Comparison of ENCODE assay signal across 8 cellular contexts in genomic region chr5:112957970-112958773, GRCh38. TPM values are rescaled to one million over a fixed set of nuclear protein-coding genes. Genes with fewer than 3 reads are reported as not detected.
DNase-seq lines count a peak whose midpoint lies in the region; ATAC-seq and TF ChIP-seq lines count a peak whose summit lies in the region.

No MANE protein-coding gene starts in this region.

- H3K79me2 ChIP-seq in MM.1S (ENCODE audit: low read length) (no peaks in the 10 kb centered on the region), Karpas-422 (ENCODE audit: low read length) (no peaks in the 10 kb centered on the region)

- no peaks in the 10 kb centered on the region for H3K9me3 Mint-ChIP-seq in T-cell

- H3K9me3 ChIP-seq in stomach (no peaks in the 10 kb centered on the region), MM.1S (replicated peaks; ENCODE audit: insufficient read depth, low read length) (no peaks in the 10 kb centered on the region), Karpas-422 (ENCODE audit: low read length) (no peaks in the 10 kb centered on the region)

- H3K36me3 Mint-ChIP-seq in T-cell: no peaks in the 10 kb centered on the region

- H3K4me3 ChIP-seq in stomach (no peak overlapping the region), MM.1S (ENCODE audit: low read length) (no peak overlapping the region), Karpas-422 (ENCODE audit: low read length) (no peak overlapping the region)

- H3F3A ChIP-seq in MM.1S (ENCODE audit: insufficient read depth, low read length): no peaks in the 10 kb centered on the region

- no peak overlapping the region for H2AFZ ChIP-seq in MM.1S (ENCODE audit: low read length)
- H2AFZ ChIP-seq in Karpas-422 (ENCODE audit: low read length): no peak overlapping the region

- H3K9ac ChIP-seq in MM.1S (ENCODE audit: low read length) (no peak overlapping the region), Karpas-422 (ENCODE audit: low read length) (no peak overlapping the region)

- TF ChIP-seq CTCF in GM20000 (IDR thresholded peaks at IDR 0.05; ENCODE audit: extremely low read depth, missing control alignments): no peak
- TF ChIP-seq CTCF in stomach (IDR thresholded peaks at IDR 0.05): no peak
- TF ChIP-seq CTCF in MM.1S (IDR thresholded peaks at IDR 0.05; ENCODE audit: low read length): no peak

- TF ChIP-seq POLR2A in stomach (IDR thresholded peaks at IDR 0.05): no peak

- peak; percentile 82 for ATAC-seq in HG03457 (IDR thresholded peaks at IDR 0.05; ENCODE audit: unreplicated experiment)
- ATAC-seq in T-cell (replicated peaks in 1 of 4): peak in 3 of 4 experiments; percentile 38 to 52 (median 52)
- ATAC-seq in Right ventricle myocardium superior (ENCODE audit: poor library complexity): peak; percentile 92

- no peak for TF ChIP-seq EP300 in stomach (IDR thresholded peaks at IDR 0.05)

- H3K27me3 ChIP-seq in stomach: no peaks in the 10 kb centered on the region
- no peaks in the 10 kb centered on the region for H3K27me3 ChIP-seq in MM.1S (replicated peaks; ENCODE audit: insufficient read depth, low read length)
- H3K27me3 ChIP-seq in Karpas-422 (ENCODE audit: low read length): no peaks in the 10 kb centered on the region

- H3K4me2 ChIP-seq in MM.1S (ENCODE audit: low read depth, low read length) (no peak overlapping the region), Karpas-422 (ENCODE audit: low read depth, low read length, poor library complexity, severe bottlenecking) (no peak overlapping the region)

- H3K4me1 Mint-ChIP-seq in T-cell: peaks cover 4 to 18% (median 16%) of the 10 kb centered on the region in 3 donors

- H3K4me3 Mint-ChIP-seq in T-cell: no peak overlapping the region

- no peaks in the 10 kb centered on the region for H3K36me3 ChIP-seq in stomach
- no peaks in the 10 kb centered on the region for H3K36me3 ChIP-seq in MM.1S (replicated peaks; ENCODE audit: insufficient read depth, low read length)
- no peaks in the 10 kb centered on the region for H3K36me3 ChIP-seq in Karpas-422 (ENCODE audit: insufficient read depth, low read length)

- DNase-seq in ELR (ENCODE audit: low read depth): peak; percentile 96
- peak; percentile 55 for DNase-seq in GM20000 (ENCODE audit: low spot score)
- DNase-seq in T-cell: no peak
- DNase-seq in Right ventricle myocardium superior: peak; percentile 83
- peak; percentile 81 for DNase-seq in stomach
- DNase-seq in MM.1S: no peak
- no peak for DNase-seq in Karpas-422

- H3K27ac ChIP-seq in stomach (peak overlapping the region in 3 of 5 donors; percentile 3 to 70 (median 44)), MM.1S (ENCODE audit: low read length) (no peak overlapping the region), Karpas-422 (ENCODE audit: low read length) (no peak overlapping the region)

- CTCF ChIA-PET in T-cell (lab: Charles Lee): no interaction called here

- H3K27me3 Mint-ChIP-seq in T-cell: no peaks in the 10 kb centered on the region

- POLR2A ChIA-PET in T-cell (lab: Charles Lee): no interaction called here

- H3K27ac Mint-ChIP-seq in T-cell: peak overlapping the region in 1 of 2 donors; percentile 28

- intact Hi-C loops in Right ventricle myocardium superior (cut with DNase I) (no loop called here), stomach (cut with DNase I; ENCODE audit: low total_unique reads) (no loop called here)

- WGBS in stomach, 5 donors: 16 to 31% (median 23%) methylated on average over 4 of the region's 4 CpGs

- peaks cover 24 to 47% (median 32%) of the 10 kb centered on the region in 4 donors for H3K4me1 ChIP-seq in stomach
- 0 out of 2 replicates have a peak, but pooled peaks cover 2% of the 10 kb centered on the region for H3K4me1 ChIP-seq in MM.1S (ENCODE audit: low read length)
- peaks cover 14% of the 10 kb centered on the region for H3K4me1 ChIP-seq in Karpas-422 (ENCODE audit: low read length)

- H3K9me2 ChIP-seq in MM.1S (replicated peaks; ENCODE audit: insufficient read depth, low read length): no peaks in the 10 kb centered on the region
- no peaks in the 10 kb centered on the region for H3K9me2 ChIP-seq in Karpas-422 (replicated peaks; ENCODE audit: insufficient read depth, low read length)

- H4K20me1 ChIP-seq in MM.1S (ENCODE audit: insufficient read depth, low read length) (no peaks in the 10 kb centered on the region), Karpas-422 (ENCODE audit: insufficient read depth, low read depth, low read length) (no peaks in the 10 kb centered on the region)

RNA-seq across cellular contexts. Expression of gene DCP2, which starts 18.4 kb away (rescaled TPM):
- total RNA-seq in T-cell (10 to 100 TPM; 68.6 to 88.5 (median 71.9) TPM), Right ventricle myocardium superior (19.2 TPM), stomach (10 to 100 TPM in 3 of 5 donors, 1 to 10 TPM in 2; 5.5 to 61.3 (median 26.8) TPM)
- 1 to 10 TPM; 5.3 to 7.9 (median 6.2) TPM for polyA plus RNA-seq in stomach
- 74.2 and 128 TPM in 2 replicates for total RNA-seq in Karpas-422 (2014; rRNA removed; shearing (Covaris generic); ENCODE audit: low replicate concordance)

RNA-seq across cellular contexts. Expression of gene REEP5, which starts 36.1 kb away (rescaled TPM):
- total RNA-seq in T-cell (10 to 100 TPM; 23.0 to 71.1 (median 53.2) TPM), Right ventricle myocardium superior (112 TPM), stomach (100 to 1,000 TPM in 1 of 5 donors, 10 to 100 TPM in 4; 18.8 to 102 (median 65.9) TPM)
- 10 to 100 TPM; 24.7 to 45.0 (median 35.7) TPM for polyA plus RNA-seq in stomach
- 127 and 197 TPM in 2 replicates for total RNA-seq in Karpas-422 (2014; rRNA removed; shearing (Covaris generic); ENCODE audit: low replicate concordance)

Comparison
In these comparisons a context has a peak if more than half of its experiments do, and no peak if none do; other contexts are left out.
1. DNase-seq: peak in ELR (single experiment), GM20000 (single experiment), Right ventricle myocardium superior (single experiment) and stomach (single experiment); none in T-cell (0 of 34), MM.1S (single experiment) and Karpas-422 (single experiment).
2. H3K27ac ChIP-seq: peak in stomach (3 of 5); none in MM.1S (single experiment) and Karpas-422 (single experiment).
3. Peak in every context shown above with its lines, with median percentiles within 50 percentile points of each other: ATAC-seq.